Comparison of ENCODE assay signal across 16 cellular contexts in genomic region chr11:78855146-78855545, GRCh38.
A peak's percentile ranks its signal among the peaks of the same experiment; 100 is the strongest.
DNase-seq lines count a peak whose midpoint lies in the region; TF ChIP-seq lines count a peak whose summit lies in the region.
"Had no signal": no experiment of that assay in that cellular context is flagged by ENCODE, and none has a peak within 500 bp of the region (broad histone marks: within the 10 kb centered on the region; RNA-seq: fewer than 3 reads in every experiment).

No MANE protein-coding gene starts in this region.

- H3K4me3 ChIP-seq in BLaER1 (no peak overlapping the region), adipocyte (ENCODE audit: low read length) (no peak overlapping the region), smooth muscle cell (no peak overlapping the region)
- H3K4me3 ChIP-seq: GM23338 had no signal

- peaks cover 21% of the 10 kb centered on the region for H3F3A ChIP-seq in smooth muscle cell (ENCODE audit: low read depth)

- H3K9me3 ChIP-seq in BLaER1: no peaks in the 10 kb centered on the region
- H3K9me3 ChIP-seq in adipocyte (ENCODE audit: control insufficient read depth, low read length): no peaks in the 10 kb centered on the region
- no peaks in the 10 kb centered on the region for H3K9me3 ChIP-seq in smooth muscle cell (replicated peaks; ENCODE audit: low read depth)

- H4K20me1 ChIP-seq in BLaER1: no peaks in the 10 kb centered on the region
- H4K20me1 ChIP-seq in smooth muscle cell (ENCODE audit: low read depth): no peaks in the 10 kb centered on the region

- H3K4me1 ChIP-seq in BLaER1 (peaks cover 28% of the 10 kb centered on the region), adipocyte (ENCODE audit: control insufficient read depth, insufficient read depth, low read length) (peaks cover 4% of the 10 kb centered on the region), smooth muscle cell (ENCODE audit: low read depth) (peaks cover 26% of the 10 kb centered on the region)

- no peak overlapping the region for H3K9ac ChIP-seq in BLaER1
- H3K9ac ChIP-seq in adipocyte (ENCODE audit: low read length): no peak overlapping the region
- no peak overlapping the region for H3K9ac ChIP-seq in smooth muscle cell (ENCODE audit: low read depth)

- no peaks in the 10 kb centered on the region for H3K79me2 ChIP-seq in smooth muscle cell (ENCODE audit: low read depth)

- H3K4me2 ChIP-seq in BLaER1 (peak overlapping the region; percentile 62), smooth muscle cell (peak overlapping the region; percentile 40)
- H3K4me2 ChIP-seq: GM23338 had no signal

- H3K27ac ChIP-seq in BLaER1 (no peak overlapping the region), smooth muscle cell (ENCODE audit: low read depth) (peak overlapping the region; percentile 82)

- TF ChIP-seq CTCF in smooth muscle cell (IDR thresholded peaks at IDR 0.05; ENCODE audit: borderline replicate concordance, insufficient read depth, poor library complexity, severe bottlenecking): no peak

- H3K36me3 ChIP-seq in BLaER1 (peaks cover 22% of the 10 kb centered on the region), adipocyte (ENCODE audit: control insufficient read depth, insufficient read depth, low read length, severe bottlenecking) (peaks cover 10% of the 10 kb centered on the region), smooth muscle cell (ENCODE audit: low read depth) (no peaks in the 10 kb centered on the region)

- H2AFZ ChIP-seq in smooth muscle cell (ENCODE audit: low read depth): no peak overlapping the region
- H2AFZ ChIP-seq: GM23338 had no signal

- peak; percentile 46 for DNase-seq in adipocyte (ENCODE audit: low read depth)
- peak; percentile 65 for DNase-seq in fibroblast of peridontal ligament (ENCODE audit: extremely low read depth)
- no peak for DNase-seq in smooth muscle cell (lab: John Stamatoyannopoulos, UW; ENCODE audit: unreplicated experiment)
- no peak for DNase-seq in activated gamma-delta T cell treated with Interleukin-2 at 50 U/mL for 16 hours
- DNase-seq in NCI-H510A treated with DMSO at 0.1 percent for 48 hours (lab: John Stamatoyannopoulos, UW): no peak
- DNase-seq in DMS79 treated with DMSO at 0.1 percent for 48 hours (lab: John Stamatoyannopoulos, UW): no peak
- DNase-seq: 8988T; C1 segment of cervical spinal cord; CD4-positive, CD25-positive, alpha-beta regulatory T cell; CD8-positive, alpha-beta memory T cell; COR-L47; DMS 273 treated with DMSO at 0.1 percent for 48 hours; DMS53; HCEC 1CT had no signal

- no peaks in the 10 kb centered on the region for H3K27me3 ChIP-seq in BLaER1
- H3K27me3 ChIP-seq in adipocyte (replicated peaks; ENCODE audit: control insufficient read depth, insufficient read depth, low read length): no peaks in the 10 kb centered on the region
- H3K27me3 ChIP-seq in smooth muscle cell (ENCODE audit: low read depth): no peaks in the 10 kb centered on the region

Comparison
In these comparisons a context has a peak if more than half of its experiments do, and no peak if none do; other contexts are left out.
1. DNase-seq: peak in adipocyte (single experiment) and fibroblast of peridontal ligament (single experiment); none in smooth muscle cell (single experiment), activated gamma-delta T cell treated with Interleukin-2 at 50 U/mL for 16 hours (single experiment), NCI-H510A treated with DMSO at 0.1 percent for 48 hours (single experiment) and DMS79 treated with DMSO at 0.1 percent for 48 hours (single experiment).